9 cellular contexts compared by ENCODE assay signal in genomic region chr12:52243264-52243773, GRCh38. TPM values are rescaled to one million over a fixed set of nuclear protein-coding genes. Genes with fewer than 3 reads are reported as not detected.
DNase-seq lines count a peak whose midpoint lies in the region; ATAC-seq and TF ChIP-seq lines count a peak whose summit lies in the region.
"Had no signal": no experiment of that assay in that cellular context is flagged by ENCODE, and none has a peak within 500 bp of the region (broad histone marks: within the 10 kb centered on the region; RNA-seq: fewer than 3 reads in every experiment).

No MANE protein-coding gene starts in this region.

- no peaks in the 10 kb centered on the region for H3K36me3 Mint-ChIP-seq in activated B cell treated with CpG ODN at 0.5 μM for 24 hours (ENCODE audit: low read depth)

- intact Hi-C loops in activated B cell treated with CpG ODN at 0.5 μM for 24 hours (cut with micrococcal nuclease) = no loop called here

- POLR2A ChIA-PET in activated B cell treated with CpG ODN at 0.5 μM for 24 hours (lab: Charles Lee) = no interaction called here

- no peak for TF ChIP-seq CTCF in 22Rv1 (IDR thresholded peaks at IDR 0.05)
- TF ChIP-seq CTCF in activated B cell treated with CpG ODN at 0.5 μM for 24 hours (IDR thresholded peaks at IDR 0.05) = no peak

- ATAC-seq in activated B cell treated with CpG ODN at 0.5 μM for 24 hours (ENCODE audit: low read depth) (no peak), HG02763 (IDR thresholded peaks at IDR 0.05; ENCODE audit: unreplicated experiment) (no peak), GM18517 (IDR thresholded peaks at IDR 0.05; ENCODE audit: unreplicated experiment) (no peak)

- no peaks in the 10 kb centered on the region for H3K9me3 Mint-ChIP-seq in activated B cell treated with CpG ODN at 0.5 μM for 24 hours

- peak overlapping the region; percentile 1; the same call in 1 of the 2 replicates for H3K27ac ChIP-seq in 22Rv1

- H3K4me3 Mint-ChIP-seq in activated B cell treated with CpG ODN at 0.5 μM for 24 hours = no peak overlapping the region

- H3K4me1 Mint-ChIP-seq in activated B cell treated with CpG ODN at 0.5 μM for 24 hours = peaks cover 12% of the 10 kb centered on the region

- CTCF ChIA-PET in activated B cell treated with CpG ODN at 0.5 μM for 24 hours (lab: Charles Lee) = no interaction called here

- H3K27me3 Mint-ChIP-seq in activated B cell treated with CpG ODN at 0.5 μM for 24 hours = peaks cover 20% of the 10 kb centered on the region

- DNase-seq in H4 (ENCODE audit: low spot score) = peak; percentile 60
- DNase-seq in activated B cell treated with CpG ODN at 0.5 μM for 24 hours = no peak
- peak; percentile 86 for DNase-seq in glomerular visceral epithelial cell (ENCODE audit: extremely low spot score)
- DNase-seq in NCI-H2171 (lab: John Stamatoyannopoulos, UW) = no peak
- no peak for DNase-seq in NCI-H146 (lab: John Stamatoyannopoulos, UW)
- DNase-seq: Karpas-422 had no signal

- peak overlapping the region; percentile 16 for H3K27ac Mint-ChIP-seq in activated B cell treated with CpG ODN at 0.5 μM for 24 hours

RNA-seq across cellular contexts. Expression of gene KRT7, which starts 10.3 kb away (rescaled TPM):
- total RNA-seq in H4 (2014; rRNA removed; shearing (Covaris generic)) = 0.29 and 1.7 TPM in 2 replicates
- total RNA-seq in activated B cell treated with CpG ODN at 0.5 μM for 24 hours = 0.81 and 1.1 TPM in 2 replicates

RNA-seq across cellular contexts. Expression of gene KRT86, which starts 31.1 kb away (rescaled TPM):
- total RNA-seq in H4 (2014; rRNA removed; shearing (Covaris generic)) = 0.31 and 0.93 TPM in 2 replicates
- not detected in 2 replicates for total RNA-seq in activated B cell treated with CpG ODN at 0.5 μM for 24 hours

RNA-seq across cellular contexts. Expression of gene KRT81, which starts 48.0 kb away (rescaled TPM):
- 5.7 and 10.8 TPM in 2 replicates for total RNA-seq in H4 (2014; rRNA removed; shearing (Covaris generic))
- not detected in 2 replicates for total RNA-seq in activated B cell treated with CpG ODN at 0.5 μM for 24 hours

RNA-seq across cellular contexts. Expression of gene KRT80, which starts 51.5 kb away (rescaled TPM):
- total RNA-seq in H4 (2014; rRNA removed; shearing (Covaris generic)) = 4.7 and 6.9 TPM in 2 replicates
- not detected in 2 replicates for total RNA-seq in activated B cell treated with CpG ODN at 0.5 μM for 24 hours

Comparison
In these comparisons a context has a peak if more than half of its experiments do, and no peak if none do; other contexts are left out.
1. DNase-seq: peak in H4 (single experiment) and glomerular visceral epithelial cell (single experiment); none in activated B cell treated with CpG ODN at 0.5 μM for 24 hours (single experiment), NCI-H2171 (single experiment) and NCI-H146 (single experiment).